26 cellular contexts compared by ENCODE assay signal in genomic region chr17:10130733-10131132, GRCh38.
"Had no signal": no experiment of that assay in that cellular context is flagged by ENCODE, and none has a peak within 500 bp of the region (broad histone marks: within the 10 kb centered on the region; RNA-seq: fewer than 3 reads in every experiment).

No MANE protein-coding gene starts in this region.

- H3K9me3 ChIP-seq: body of pancreas, gastrocnemius medialis, mucosa of descending colon, thoracic aorta, upper lobe of left lung had no signal

- H3K9me3 Mint-ChIP-seq: activated CD4-positive, alpha-beta T cell treated with anti-CD3 and anti-CD28 coated beads, Interleukin-2, amount 10 ng/mL, durations not matched to agents 7 days and 5 days; activated T-helper 1 cell treated with anti-CD3 and anti-CD28 coated beads, Interleukin-12 subunit alpha, Interleukin-12 subunit beta, Interleukin-2, Interleukin-4 antibody, amounts not matched to agents 30 ng/mL and 10 ng/mL and 1 ng/mL, durations not matched to agents 14 hours and 24 hours and 36 hours; T-cell; T-helper 2 cell treated with Interferon-gamma antibody and Interleukin-4, amounts not matched to agents 5 μg/mL and 100 μg/mL, for 36 hours had no signal

- H3K27ac Mint-ChIP-seq: activated CD4-positive, alpha-beta T cell treated with anti-CD3 and anti-CD28 coated beads, Interleukin-2, amount 10 ng/mL, durations not matched to agents 7 days and 5 days; activated CD8-positive, alpha-beta T cell treated with anti-CD3 and anti-CD28 coated beads, Interleukin-2, amount 10 ng/mL, durations not matched to agents 7 days and 5 days; activated naive CD8-positive, alpha-beta T cell treated with anti-CD3 and anti-CD28 coated beads, Interleukin-2, amount 50 U/mL, for 24 hours; activated T-helper 1 cell treated with anti-CD3 and anti-CD28 coated beads, Interleukin-12 subunit alpha, Interleukin-12 subunit beta, Interleukin-2, Interleukin-4 antibody, amounts not matched to agents 30 ng/mL and 10 ng/mL and 1 ng/mL, durations not matched to agents 14 hours and 24 hours and 36 hours; stimulated activated naive B cell treated with anti-CD40 and anti-IgM and Interleukin-4, amounts not matched to agents 10 μg/mL and 1 μg/mL and 100 μg/mL, for 72 hours; T-cell; T-helper 2 cell treated with Interferon-gamma antibody and Interleukin-4, amounts not matched to agents 5 μg/mL and 100 μg/mL, for 36 hours had no signal

- DNase-seq: activated CD4-positive, alpha-beta T cell treated with anti-CD3 and anti-CD28 coated beads, Interleukin-2, amount 10 ng/mL, durations not matched to agents 7 days and 5 days; activated CD4-positive, CD25-positive, alpha-beta regulatory T cell treated with anti-CD3 and anti-CD28 coated beads, Interleukin-2, amount 50 U/mL, for 72 hours; activated CD8-positive, alpha-beta T cell treated with anti-CD3 and anti-CD28 coated beads, Interleukin-2, amount 10 ng/mL, durations not matched to agents 7 days and 5 days; activated gamma-delta T cell; activated naive CD4-positive, alpha-beta T cell treated with anti-CD3 and anti-CD28 coated beads, Interleukin-2, amount 50 U/mL, for 16 hours; activated naive CD8-positive, alpha-beta T cell treated with anti-CD3 and anti-CD28 coated beads, Interleukin-2, amount 50 U/mL, for 24 hours; body of pancreas; effector memory CD4-positive, alpha-beta T cell; gastrocnemius medialis; hypothalamus; left ventricle myocardium superior; mucosa of descending colon; nucleus accumbens; right cardiac atrium; stimulated activated CD8-positive, alpha-beta memory T cell treated with anti-CD3 and anti-CD28 coated beads, Interleukin-4, amount 100 ng/mL, for 48 hours; stimulated activated naive B cell treated with anti-CD40 and anti-IgM and Interleukin-4, amounts not matched to agents 10 μg/mL and 1 μg/mL and 100 μg/mL, for 72 hours; T-cell; upper lobe of left lung; WERI-Rb-1 had no signal

- H3K27me3 ChIP-seq: body of pancreas, cardiac muscle cell, gastrocnemius medialis, upper lobe of left lung had no signal

- ATAC-seq: activated CD8-positive, alpha-beta T cell treated with anti-CD3 and anti-CD28 coated beads, Interleukin-2, amount 10 ng/mL, durations not matched to agents 7 days and 5 days; activated naive CD8-positive, alpha-beta T cell treated with anti-CD3 and anti-CD28 coated beads, Interleukin-2, amount 50 U/mL, for 24 hours; body of pancreas; esophagus mucosa; gastrocnemius medialis; left ventricle myocardium superior; mucosa of descending colon; right cardiac atrium; stimulated activated naive B cell treated with anti-CD40 and anti-IgM and Interleukin-4, amounts not matched to agents 10 μg/mL and 1 μg/mL and 100 μg/mL, for 72 hours; T-cell had no signal

- H2AFZ ChIP-seq: parathyroid adenoma had no signal

- H3K4me3 Mint-ChIP-seq: activated CD4-positive, alpha-beta T cell treated with anti-CD3 and anti-CD28 coated beads, Interleukin-2, amount 10 ng/mL, durations not matched to agents 7 days and 5 days; activated CD8-positive, alpha-beta T cell treated with anti-CD3 and anti-CD28 coated beads, Interleukin-2, amount 10 ng/mL, durations not matched to agents 7 days and 5 days; activated naive CD8-positive, alpha-beta T cell treated with anti-CD3 and anti-CD28 coated beads, Interleukin-2, amount 50 U/mL, for 24 hours; activated T-helper 1 cell treated with anti-CD3 and anti-CD28 coated beads, Interleukin-12 subunit alpha, Interleukin-12 subunit beta, Interleukin-2, Interleukin-4 antibody, amounts not matched to agents 30 ng/mL and 10 ng/mL and 1 ng/mL, durations not matched to agents 14 hours and 24 hours and 36 hours; stimulated activated naive B cell treated with anti-CD40 and anti-IgM and Interleukin-4, amounts not matched to agents 10 μg/mL and 1 μg/mL and 100 μg/mL, for 72 hours; T-cell; T-helper 2 cell treated with Interferon-gamma antibody and Interleukin-4, amounts not matched to agents 5 μg/mL and 100 μg/mL, for 36 hours had no signal

- H3K79me2 ChIP-seq: parathyroid adenoma had no signal

- H3K27ac ChIP-seq: body of pancreas, cardiac muscle cell, gastrocnemius medialis, parathyroid adenoma, thoracic aorta, upper lobe of left lung, WERI-Rb-1 had no signal

- H3K4me3 ChIP-seq: body of pancreas, cardiac muscle cell, gastrocnemius medialis, mucosa of descending colon, skin epidermis, thoracic aorta, upper lobe of left lung had no signal

- H3K36me3 ChIP-seq: cardiac muscle cell, gastrocnemius medialis, thoracic aorta, upper lobe of left lung, WERI-Rb-1 had no signal

- H3K36me3 Mint-ChIP-seq: T-cell had no signal

- H3K4me1 ChIP-seq: body of pancreas, gastrocnemius medialis, parathyroid adenoma had no signal
